In the genomic region with DNA sequence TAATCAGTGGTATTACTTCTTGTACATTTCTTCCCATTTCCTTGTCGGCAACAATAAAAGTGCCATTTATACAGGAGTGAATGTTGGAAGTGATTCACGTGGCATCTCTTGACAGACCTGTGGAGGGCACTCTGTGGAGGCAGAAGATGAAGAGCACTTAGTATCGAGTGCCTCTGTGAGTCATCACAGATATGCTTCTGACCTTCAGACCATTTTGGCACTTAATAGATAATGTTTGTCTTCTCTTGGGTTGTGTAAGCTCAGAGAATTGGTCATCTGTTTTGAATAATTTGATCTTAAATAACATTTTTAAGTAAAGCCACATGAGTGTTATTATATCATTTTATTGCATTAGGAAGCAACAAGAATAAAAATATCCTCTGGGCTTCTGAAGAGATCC, we compare ENCODE assay signal across 9 cellular contexts.
DNase-seq lines count a peak whose midpoint lies in the region; ATAC-seq, FAIRE-seq and TF ChIP-seq lines count a peak whose summit lies in the region.
"Had no signal": no experiment of that assay in that cellular context is flagged by ENCODE, and none has a peak within 500 bp of the region (broad histone marks: within the 10 kb centered on the region; RNA-seq: fewer than 3 reads in every experiment).

No MANE protein-coding gene starts in this region.

- peak; percentile 46; the same call in 1 of the 2 replicates for TF ChIP-seq RAD21 in HepG2 (CRISPR knock-in tag; IDR thresholded peaks at IDR 0.05)

- H3K4me1 Mint-ChIP-seq in Caco-2 (ENCODE audit: low read depth, unreplicated experiment): peaks cover 9% of the 10 kb centered on the region
- H3K4me1 Mint-ChIP-seq in CD4-positive, alpha-beta memory T cell: no peaks in the 10 kb centered on the region
- H3K4me1 Mint-ChIP-seq: activated naive CD8-positive, alpha-beta T cell treated with anti-CD3 and anti-CD28 coated beads, Interleukin-2, amount 50 U/mL, for 24 hours had no signal

- DNase-seq in Caco-2: peak; percentile 49 to 67
- DNase-seq in NCI-H1436 (lab: John Stamatoyannopoulos, UW): peak; percentile 17
- DNase-seq in mammary epithelial cell: peak; percentile 67
- peak; percentile 87 for DNase-seq in HepG2 (ENCODE audit: low spot score)
- DNase-seq in GM13976 (ENCODE audit: low spot score): no peak
- DNase-seq in CD4-positive, alpha-beta memory T cell: no peak
- DNase-seq: activated naive CD8-positive, alpha-beta T cell treated with anti-CD3 and anti-CD28 coated beads, Interleukin-2, amount 50 U/mL, for 24 hours had no signal

- no peak overlapping the region for H3K4me3 Mint-ChIP-seq in Caco-2 (ENCODE audit: unreplicated experiment)
- H3K4me3 Mint-ChIP-seq in CD4-positive, alpha-beta memory T cell: no peak overlapping the region
- H3K4me3 Mint-ChIP-seq: activated naive CD8-positive, alpha-beta T cell treated with anti-CD3 and anti-CD28 coated beads, Interleukin-2, amount 50 U/mL, for 24 hours had no signal

- H3K27me3 ChIP-seq in Caco-2 (replicated peaks; ENCODE audit: control insufficient read depth, insufficient read depth, low read length) (no peaks in the 10 kb centered on the region), mammary epithelial cell (ENCODE audit: insufficient read depth, low read length) (no peaks in the 10 kb centered on the region), HepG2 (ENCODE audit: control insufficient read depth in 1 of 2, insufficient read depth in 2 of 2, low read length in 2 of 2) (no peaks in the 10 kb centered on the region)
- no peaks in the 10 kb centered on the region for H3K27me3 ChIP-seq in CD4-positive, alpha-beta memory T cell (ENCODE audit: insufficient read depth, low read length)

- dilution Hi-C loops in mammary epithelial cell (cut with HindIII; ENCODE audit: low sequenced_read_pairs): no loop called here

- peaks cover 37% of the 10 kb centered on the region for H3K4me1 ChIP-seq in Caco-2
- peaks cover 26% of the 10 kb centered on the region for H3K4me1 ChIP-seq in mammary epithelial cell (ENCODE audit: insufficient read depth, low read length)
- peaks cover 41% of the 10 kb centered on the region for H3K4me1 ChIP-seq in HepG2 (ENCODE audit: insufficient read depth, low read length)
- no peaks in the 10 kb centered on the region for H3K4me1 ChIP-seq in CD4-positive, alpha-beta memory T cell (ENCODE audit: insufficient read depth, low read length)

- no peaks in the 10 kb centered on the region for H4K20me1 ChIP-seq in mammary epithelial cell (ENCODE audit: insufficient read depth, low read length)
- no peaks in the 10 kb centered on the region for H4K20me1 ChIP-seq in HepG2 (ENCODE audit: insufficient read depth, low read length)

- peaks cover 12% of the 10 kb centered on the region for H3K36me3 Mint-ChIP-seq in Caco-2 (ENCODE audit: insufficient read depth, unreplicated experiment)
- H3K36me3 Mint-ChIP-seq in CD4-positive, alpha-beta memory T cell: no peaks in the 10 kb centered on the region

- TF ChIP-seq EP300 in HepG2 (IDR thresholded peaks at IDR 0.05; ENCODE audit: low read depth in 2 of 2, low read length in 2 of 2): peak in 1 of 2 experiments; percentile 57; a peak in 2 of 4 replicates
- no peak for TF ChIP-seq EP300 in HepG2 (CRISPR knock-in tag; IDR thresholded peaks at IDR 0.05; ENCODE audit: borderline replicate concordance)

- peak in 1 of 2 experiments; percentile 28 for TF ChIP-seq CTCF in Caco-2 (IDR thresholded peaks at IDR 0.05; ENCODE audit: insufficient read depth in 1 of 2, low read depth in 1 of 2, low read length in 1 of 2, severe bottlenecking in 1 of 2, unreplicated experiment in 1 of 2)
- TF ChIP-seq CTCF in mammary epithelial cell (conservative IDR thresholded peaks at IDR 0.05 in 1 of 2, IDR thresholded peaks at IDR 0.05 in 1 of 2; ENCODE audit: extremely low read depth in 1 of 2, insufficient read depth in 1 of 2, low read depth in 1 of 2, low read length in 2 of 2): peak; percentile 31 to 60
- TF ChIP-seq CTCF in HepG2 (CRISPR knock-in tag; IDR thresholded peaks at IDR 0.05): peak; percentile 56
- TF ChIP-seq CTCF in GM13976 (IDR thresholded peaks at IDR 0.05; ENCODE audit: borderline replicate concordance, control extremely low read depth, extremely low read depth, insufficient read depth, missing control alignments): no peak

- peak overlapping the region; percentile 91 for H3K27ac ChIP-seq in mammary epithelial cell (ENCODE audit: insufficient read depth, low read depth, low read length)
- no peak overlapping the region for H3K27ac ChIP-seq in HepG2 (ENCODE audit: extremely low read length, insufficient read depth, low read length)
- H3K27ac ChIP-seq in CD4-positive, alpha-beta memory T cell (ENCODE audit: low read depth, low read length): no peak overlapping the region

- no peaks in the 10 kb centered on the region for H3K27me3 Mint-ChIP-seq in Caco-2 (ENCODE audit: insufficient read depth, unreplicated experiment)
- no peaks in the 10 kb centered on the region for H3K27me3 Mint-ChIP-seq in CD4-positive, alpha-beta memory T cell

- CTCF ChIA-PET in Caco-2 (lab: Charles Lee) (interaction anchor here (0.6 kb wide), 1 partner anchor 32 kb away, joined by 5 read pairs; no protein-coding TSS in a partner anchor), mammary epithelial cell (lab: Charles Lee; ENCODE audit: low non-redundant PET) (no interaction called here), HepG2 (lab: Yijun Ruan, JAX; ENCODE audit: low intra/inter-chr PET ratio, low total read pairs) (no interaction called here)
- CTCF ChIA-PET in CD4-positive, alpha-beta memory T cell (lab: Charles Lee; ENCODE audit: partially characterized antibody): no interaction called here

- H3K4me2 ChIP-seq in mammary epithelial cell (ENCODE audit: insufficient read depth, low read depth, low read length) (peak overlapping the region; percentile 8), HepG2 (ENCODE audit: low read depth, low read length) (0 out of 2 replicates have a peak overlapping the region, but pooled peaks have one; percentile 29)

- no TSS peak for BruUV-seq in Caco-2 (replicated peaks; lab: Mats Ljungman, UMichigan)
- BruUV-seq in mammary epithelial cell (replicated peaks; lab: Mats Ljungman, UMichigan): no TSS peak
- BruUV-seq in HepG2 (replicated peaks; lab: Mats Ljungman, UMichigan): no TSS peak

- peak; percentile 86 for ATAC-seq in HepG2
- no peak for ATAC-seq in HG02981 (IDR thresholded peaks at IDR 0.05; ENCODE audit: unreplicated experiment)
- no peak for ATAC-seq in GM21529 (IDR thresholded peaks at IDR 0.05; ENCODE audit: unreplicated experiment)
- ATAC-seq: activated naive CD8-positive, alpha-beta T cell treated with anti-CD3 and anti-CD28 coated beads, Interleukin-2, amount 50 U/mL, for 24 hours had no signal

- no peak overlapping the region for H3K27ac Mint-ChIP-seq in Caco-2 (ENCODE audit: unreplicated experiment)
- H3K27ac Mint-ChIP-seq in CD4-positive, alpha-beta memory T cell: no peak overlapping the region
- H3K27ac Mint-ChIP-seq: activated naive CD8-positive, alpha-beta T cell treated with anti-CD3 and anti-CD28 coated beads, Interleukin-2, amount 50 U/mL, for 24 hours had no signal

- H3K9me3 ChIP-seq in Caco-2 (no peaks in the 10 kb centered on the region; the same call in 1 of the 2 replicates), mammary epithelial cell (replicated peaks; ENCODE audit: insufficient read depth, low read length) (no peaks in the 10 kb centered on the region), HepG2 (ENCODE audit: low read length) (no peaks in the 10 kb centered on the region)
- H3K9me3 ChIP-seq in CD4-positive, alpha-beta memory T cell (ENCODE audit: control insufficient read depth in 1 of 2, low read length in 2 of 2): no peaks in the 10 kb centered on the region

- H3K9me3 Mint-ChIP-seq in Caco-2 (ENCODE audit: unreplicated experiment): peaks cover 7% of the 10 kb centered on the region
- peaks cover 0 to 4% (median 3%) of the 10 kb centered on the region in 8 donors for H3K9me3 Mint-ChIP-seq in CD4-positive, alpha-beta memory T cell

- H3K36me3 ChIP-seq in Caco-2 (ENCODE audit: control insufficient read depth, insufficient read depth, low read length) (0 out of 2 replicates have a peak, but pooled peaks cover 2% of the 10 kb centered on the region), mammary epithelial cell (ENCODE audit: insufficient read depth, low read length) (no peaks in the 10 kb centered on the region), HepG2 (replicated peaks in 1 of 2; ENCODE audit: control insufficient read depth in 1 of 2, insufficient read depth in 2 of 2, low read length in 2 of 2) (no peaks in the 10 kb centered on the region)
- no peaks in the 10 kb centered on the region for H3K36me3 ChIP-seq in CD4-positive, alpha-beta memory T cell (ENCODE audit: insufficient read depth, low read length)

- no peak overlapping the region for H3K4me3 ChIP-seq in Caco-2 (ENCODE audit: low read depth, low read length)
- no peak overlapping the region for H3K4me3 ChIP-seq in mammary epithelial cell (replicated peaks in 1 of 3; ENCODE audit: insufficient read depth in 1 of 3, low read depth in 2 of 3, low read length in 3 of 3)
- no peak overlapping the region for H3K4me3 ChIP-seq in HepG2 (replicated peaks in 1 of 3; ENCODE audit: insufficient read depth in 1 of 3, low read depth in 2 of 3, low read length in 3 of 3)
- no peak overlapping the region for H3K4me3 ChIP-seq in CD4-positive, alpha-beta memory T cell (ENCODE audit: low read length in 2 of 2)

- intact Hi-C loops in Caco-2 (cut with micrococcal nuclease; ENCODE audit: unreplicated experiment) (no loop called here), mammary epithelial cell (cut with micrococcal nuclease) (loop anchor here (2.0 to 5.0 kb wide), 2 partner anchors 82 to 305 kb away; partner anchors contain the start of gene PTPRM), HepG2 (cut with micrococcal nuclease; ENCODE audit: unreplicated experiment) (no loop called here)
- intact Hi-C loops in CD4-positive, alpha-beta memory T cell (cut with micrococcal nuclease): no loop called here

- H3K9ac ChIP-seq in mammary epithelial cell (ENCODE audit: insufficient read depth, low read length) (peak overlapping the region; percentile 14), HepG2 (ENCODE audit: insufficient read depth, low read depth, low read length) (no peak overlapping the region)

- in situ Hi-C loops in mammary epithelial cell (cut with MboI; ENCODE audit: low sequenced_read_pairs in 2 of 2): no loop called here
- in situ Hi-C loops in HepG2 (cut with HindIII; ENCODE audit: extremely low pct_ligation_motif_present, low pct_unique_long_range_greater_than_20kb): no loop called here
- in situ Hi-C loops in GM13976 (cut with MboI; ENCODE audit: low sequenced_read_pairs, unreplicated experiment): no loop called here

- H3K79me2 ChIP-seq in mammary epithelial cell (ENCODE audit: insufficient read depth, low read length) (peaks cover 8% of the 10 kb centered on the region), HepG2 (ENCODE audit: insufficient read depth, low read length) (no peaks in the 10 kb centered on the region)

- FAIRE-seq in HepG2 (lab: Jason Lieb, UNC): no peak

- POLR2A ChIA-PET in Caco-2 (lab: Charles Lee) (no interaction called here), HepG2 (lab: Yijun Ruan, JAX) (no interaction called here)
- POLR2A ChIA-PET in CD4-positive, alpha-beta memory T cell (lab: Charles Lee; ENCODE audit: partially characterized antibody): no interaction called here

- no peak overlapping the region for H2AFZ ChIP-seq in mammary epithelial cell (ENCODE audit: low read depth, low read length)
- H2AFZ ChIP-seq in HepG2 (ENCODE audit: low read length): no peak overlapping the region

- WGBS in mammary epithelial cell (ENCODE audit: low coverage, missing lambda C conversion rate): 43% methylated on average over 3 of the region's 3 CpGs
- WGBS in HepG2 (ENCODE audit: low lambda C conversion rate): 12% methylated on average over 3 of the region's 3 CpGs

- TF ChIP-seq POLR2A in HepG2 (IDR thresholded peaks at IDR 0.05; ENCODE audit: insufficient read depth in 1 of 2, low read depth in 2 of 2, low read length in 2 of 2): no peak

Comparison
In these comparisons a context has a peak if more than half of its experiments do, and no peak if none do; other contexts are left out.
1. DNase-seq: peak in Caco-2 (2 of 2), NCI-H1436 (single experiment), mammary epithelial cell (single experiment) and HepG2 (single experiment); none in GM13976 (single experiment) and CD4-positive, alpha-beta memory T cell (0 of 5).